1 cellular context compared by ENCODE assay signal in the genomic region with DNA sequence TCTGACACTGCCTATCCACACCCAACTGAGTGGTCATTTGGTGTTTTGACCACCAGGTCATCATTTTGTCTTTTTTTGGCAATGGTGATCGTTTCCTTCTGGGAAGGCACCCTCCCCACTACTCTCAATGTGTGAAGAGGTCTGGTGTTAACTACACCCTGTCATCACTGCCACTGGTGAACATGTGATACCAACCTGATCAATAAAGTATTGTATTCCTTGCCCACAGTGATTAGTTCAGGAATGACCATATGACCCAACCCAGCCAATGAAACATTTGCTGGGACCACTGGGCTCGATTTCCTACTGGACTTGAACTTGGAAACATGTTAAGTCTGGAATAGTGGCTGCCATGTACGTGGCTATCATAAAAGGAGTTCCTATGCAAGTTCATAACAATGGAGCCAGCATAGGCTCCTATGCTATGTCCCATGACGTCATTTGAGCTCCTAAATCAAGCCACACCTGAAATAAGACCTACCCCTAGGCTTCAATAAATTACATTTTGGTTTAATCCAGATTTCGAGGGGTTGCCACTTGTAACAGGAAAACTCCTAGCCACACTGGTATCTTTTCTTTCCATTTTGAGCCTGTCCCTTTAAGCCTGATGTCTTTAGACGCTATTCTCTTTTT.
A peak's percentile ranks its signal among the peaks of the same experiment; 100 is the strongest.
TF ChIP-seq lines count a peak whose summit lies in the region.

No MANE protein-coding gene starts in this region.

TF ChIP-seq in K562, 482 proteins besides CTCF, POLR2A, EP300 and RAD21 (continued from another document):
- TF ChIP-seq MYC (IDR thresholded peaks at IDR 0.05; ENCODE audit: low read depth, low read length) (no peak), MYC (CRISPR knock-in tag; IDR thresholded peaks at IDR 0.05; ENCODE audit: borderline replicate concordance, low read depth) (no peak), HNRNPLL (IDR thresholded peaks at IDR 0.05; ENCODE audit: low read depth, low read length, poor library complexity, severe bottlenecking) (no peak), ATF7 (IDR thresholded peaks at IDR 0.05) (peak; percentile 58; the same call in 1 of the 2 replicates), ZNF561 (CRISPR knock-in tag; conservative IDR thresholded peaks at IDR 0.05) (no peak), MCM5 (IDR thresholded peaks at IDR 0.05; ENCODE audit: low read depth) (no peak)
- TF ChIP-seq, protein P1, sequence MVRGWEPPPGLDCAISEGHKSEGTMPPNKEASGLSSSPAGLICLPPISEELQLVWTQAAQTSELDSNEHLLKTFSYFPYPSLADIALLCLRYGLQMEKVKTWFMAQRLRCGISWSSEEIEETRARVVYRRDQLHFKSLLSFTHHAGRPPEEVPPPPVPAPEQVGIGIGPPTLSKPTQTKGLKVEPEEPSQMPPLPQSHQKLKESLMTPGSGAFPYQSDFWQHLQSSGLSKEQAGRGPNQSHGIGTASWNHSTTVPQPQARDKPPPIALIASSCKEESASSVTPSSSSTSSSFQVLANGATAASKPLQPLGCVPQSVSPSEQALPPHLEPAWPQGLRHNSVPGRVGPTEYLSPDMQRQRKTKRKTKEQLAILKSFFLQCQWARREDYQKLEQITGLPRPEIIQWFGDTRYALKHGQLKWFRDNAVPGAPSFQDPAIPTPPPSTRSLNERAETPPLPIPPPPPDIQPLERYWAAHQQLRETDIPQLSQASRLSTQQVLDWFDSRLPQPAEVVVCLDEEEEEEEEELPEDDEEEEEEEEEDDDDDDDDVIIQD (CRISPR knock-in tag; IDR thresholded peaks at IDR 0.05): no peak
- TF ChIP-seq, protein P2, sequence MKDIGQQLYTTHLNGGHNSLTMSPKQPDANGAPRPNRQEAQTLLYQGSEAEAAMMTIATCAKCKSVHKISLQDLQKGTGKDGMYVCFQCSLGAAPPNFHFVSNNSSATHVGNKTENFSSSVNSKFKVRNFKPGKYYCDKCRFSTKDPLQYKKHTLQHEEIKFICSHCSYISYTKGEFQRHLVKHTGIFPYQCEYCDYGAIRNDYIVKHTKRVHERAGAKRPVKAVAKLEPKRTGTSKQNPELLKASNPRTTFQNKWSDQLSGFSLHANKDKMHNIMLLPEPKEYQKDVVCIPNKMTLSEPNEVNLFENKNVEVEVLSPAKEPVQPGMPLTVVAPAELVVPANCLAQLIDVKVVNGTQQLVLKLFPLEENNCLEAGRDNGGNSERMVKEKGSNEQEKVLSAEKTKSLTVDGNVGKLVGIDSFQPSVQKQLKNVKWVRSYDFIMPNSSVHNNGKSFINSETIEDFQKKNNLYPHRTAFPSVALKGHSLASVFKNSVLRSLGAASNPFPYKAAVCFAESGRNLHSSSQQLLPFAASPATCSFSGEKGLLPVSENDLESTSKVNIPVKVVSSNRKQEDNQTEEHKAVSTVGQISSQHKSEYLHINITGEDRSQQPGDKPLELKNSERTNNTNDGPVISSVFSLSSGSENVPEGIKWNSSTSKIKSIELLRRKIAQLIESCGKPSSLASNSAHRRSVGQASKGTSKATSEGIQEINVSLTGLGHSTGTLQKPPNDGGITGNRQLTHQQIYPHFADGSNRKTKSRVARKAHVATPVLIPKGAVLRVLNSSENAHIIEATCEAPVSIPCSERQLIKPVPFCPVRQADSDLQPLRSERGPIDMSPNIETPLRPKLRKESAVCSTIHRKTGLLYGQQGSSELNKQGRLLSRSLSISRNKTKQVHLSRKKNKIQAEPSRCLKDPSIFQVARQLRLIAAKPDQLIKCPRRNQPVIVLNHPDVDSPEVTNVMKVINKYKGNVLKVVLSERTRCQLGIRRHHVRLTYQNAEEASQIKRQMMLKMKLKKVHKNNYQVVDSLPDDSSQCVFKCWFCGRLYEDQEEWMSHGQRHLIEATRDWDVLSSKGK (CRISPR knock-in tag; IDR thresholded peaks at IDR 0.05): no peak
- TF ChIP-seq, protein P3, sequence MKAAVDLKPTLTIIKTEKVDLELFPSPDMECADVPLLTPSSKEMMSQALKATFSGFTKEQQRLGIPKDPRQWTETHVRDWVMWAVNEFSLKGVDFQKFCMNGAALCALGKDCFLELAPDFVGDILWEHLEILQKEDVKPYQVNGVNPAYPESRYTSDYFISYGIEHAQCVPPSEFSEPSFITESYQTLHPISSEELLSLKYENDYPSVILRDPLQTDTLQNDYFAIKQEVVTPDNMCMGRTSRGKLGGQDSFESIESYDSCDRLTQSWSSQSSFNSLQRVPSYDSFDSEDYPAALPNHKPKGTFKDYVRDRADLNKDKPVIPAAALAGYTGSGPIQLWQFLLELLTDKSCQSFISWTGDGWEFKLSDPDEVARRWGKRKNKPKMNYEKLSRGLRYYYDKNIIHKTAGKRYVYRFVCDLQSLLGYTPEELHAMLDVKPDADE (conservative IDR thresholded peaks at IDR 0.05; ENCODE audit: control insufficient read depth, low read depth, low read length): no peak
